12 cellular contexts compared by ENCODE assay signal in the genomic region with DNA sequence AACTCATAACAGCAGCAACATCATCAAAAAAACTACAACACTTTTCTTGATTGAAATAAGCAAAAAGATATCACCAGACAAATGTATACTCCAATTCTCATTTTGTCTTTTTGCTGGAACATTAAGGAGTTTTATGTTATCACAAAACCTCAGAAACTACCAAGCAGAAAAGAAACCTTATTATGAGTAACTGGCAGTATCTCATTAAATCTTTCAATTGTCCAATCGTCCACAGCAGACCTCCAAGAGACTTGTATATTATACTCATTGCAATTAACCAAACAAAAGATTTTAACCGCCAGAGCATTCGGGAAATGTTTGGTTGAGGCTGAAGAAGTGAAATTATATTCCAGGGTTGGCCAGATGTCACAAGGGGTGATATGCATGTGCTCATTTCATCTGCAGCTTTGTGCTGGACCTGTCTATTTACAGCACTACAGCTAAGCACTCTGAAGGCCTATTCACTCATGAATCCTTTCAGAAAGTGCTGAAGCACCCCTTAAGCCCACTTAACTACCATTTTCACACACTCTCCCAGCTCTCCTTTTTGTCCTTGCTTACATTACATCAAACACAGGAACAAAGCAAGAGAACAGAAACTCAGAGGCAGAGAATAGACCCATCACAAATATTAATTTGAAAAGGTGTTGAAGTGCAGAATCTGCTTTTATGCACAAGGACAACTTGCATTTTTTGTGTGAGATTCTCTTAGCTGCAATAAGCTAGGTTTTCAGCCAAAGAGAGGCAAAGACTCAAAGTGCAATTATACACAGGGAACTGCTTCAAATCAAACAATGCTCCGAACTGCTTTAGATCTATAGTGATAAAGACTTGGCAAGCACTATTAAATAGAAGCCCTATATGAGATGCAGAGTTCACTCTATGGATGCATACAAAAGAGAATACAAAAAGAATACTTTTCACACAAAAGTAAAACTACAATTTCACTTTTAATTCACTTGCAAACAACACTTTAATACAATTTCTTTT.
A peak's percentile ranks its signal among the peaks of the same experiment; 100 is the strongest.
DNase-seq lines count a peak whose midpoint lies in the region; TF ChIP-seq lines count a peak whose summit lies in the region.
"Had no signal": no experiment of that assay in that cellular context is flagged by ENCODE, and none has a peak within 500 bp of the region (broad histone marks: within the 10 kb centered on the region; RNA-seq: fewer than 3 reads in every experiment).

No MANE protein-coding gene starts in this region.

- no peaks in the 10 kb centered on the region for H4K20me1 ChIP-seq in neural progenitor cell (ENCODE audit: low read depth)

- H3K4me3 Mint-ChIP-seq in neural progenitor cell, result peak overlapping the region; percentile 34
- H3K4me3 Mint-ChIP-seq: activated T-cell treated with anti-CD3 and anti-CD28 coated beads, Interleukin-2, amount 50 U/mL, for 72 hours; CD14-positive monocyte; naive thymus-derived CD4-positive, alpha-beta T cell had no signal

- DNase-seq in NCI-H1092 (lab: John Stamatoyannopoulos, UW), result peak; percentile 84
- DNase-seq in NCI-H2081 treated with DMSO at 0.1 percent for 48 hours (lab: John Stamatoyannopoulos, UW), result peak; percentile 29
- peak; percentile 23 for DNase-seq in adipocyte (ENCODE audit: low read depth)
- peak; percentile 71 for DNase-seq in neural progenitor cell (ENCODE audit: low spot score)
- DNase-seq in activated CD8-positive, alpha-beta memory T cell treated with anti-CD3 and anti-CD28 coated beads, Interleukin-2, amount 50 U/mL, for 48 hours, result no peak
- DNase-seq in stomach, result no peak
- no peak for DNase-seq in Ammon's horn (ENCODE audit: low spot score)
- DNase-seq: activated CD4-positive, alpha-beta T cell treated with anti-CD3 and anti-CD28 coated beads for 1 hour; activated T-cell treated with anti-CD3 and anti-CD28 coated beads, Interleukin-2, amount 50 U/mL, for 72 hours; naive thymus-derived CD4-positive, alpha-beta T cell had no signal

- H3K9me3 Mint-ChIP-seq in neural progenitor cell, result no peaks in the 10 kb centered on the region
- H3K9me3 Mint-ChIP-seq: activated T-cell treated with anti-CD3 and anti-CD28 coated beads, Interleukin-2, amount 50 U/mL, for 72 hours; CD14-positive monocyte; naive thymus-derived CD4-positive, alpha-beta T cell had no signal

- no peaks in the 10 kb centered on the region for H3K27me3 Mint-ChIP-seq in neural progenitor cell (ENCODE audit: insufficient read depth, low read depth)
- H3K27me3 Mint-ChIP-seq: naive thymus-derived CD4-positive, alpha-beta T cell had no signal

- H3K79me2 ChIP-seq in neural progenitor cell (ENCODE audit: low read depth), result no peaks in the 10 kb centered on the region

- TF ChIP-seq POLR2A in stomach (IDR thresholded peaks at IDR 0.05), result no peak

- peaks cover 18% of the 10 kb centered on the region for H3F3A ChIP-seq in neural progenitor cell (ENCODE audit: low read depth)

- H2AFZ ChIP-seq in neural progenitor cell (replicated peaks), result no peak overlapping the region

- WGBS in stomach, 5 donors, result 55 to 70% (median 62%) methylated on average over 4 of the region's 4 CpGs

- no peaks in the 10 kb centered on the region for H3K9me3 ChIP-seq in adipocyte (ENCODE audit: control insufficient read depth, low read length)
- no peaks in the 10 kb centered on the region for H3K9me3 ChIP-seq in neural progenitor cell (ENCODE audit: low read depth)
- H3K9me3 ChIP-seq in stomach, result no peaks in the 10 kb centered on the region
- H3K9me3 ChIP-seq: ascending aorta had no signal

- no peak overlapping the region for H3K4me3 ChIP-seq in adipocyte (ENCODE audit: low read length)
- peak overlapping the region; percentile 15 for H3K4me3 ChIP-seq in neural progenitor cell
- H3K4me3 ChIP-seq in stomach, result no peak overlapping the region
- H3K4me3 ChIP-seq: ascending aorta had no signal

- H3K4me1 Mint-ChIP-seq in neural progenitor cell, result peaks cover 75% of the 10 kb centered on the region

- H3K9ac ChIP-seq in adipocyte (ENCODE audit: low read length) (no peak overlapping the region), neural progenitor cell (no peak overlapping the region)

- H3K4me2 ChIP-seq in neural progenitor cell, result peak overlapping the region; percentile 57

- H3K36me3 Mint-ChIP-seq in neural progenitor cell, result no peaks in the 10 kb centered on the region

- H3K27ac Mint-ChIP-seq in neural progenitor cell, result peak overlapping the region; percentile 91
- H3K27ac Mint-ChIP-seq: activated T-cell treated with anti-CD3 and anti-CD28 coated beads, Interleukin-2, amount 50 U/mL, for 72 hours; CD14-positive monocyte; naive thymus-derived CD4-positive, alpha-beta T cell had no signal

- TF ChIP-seq CTCF in neural progenitor cell (IDR thresholded peaks at IDR 0.05), result no peak
- TF ChIP-seq CTCF in stomach (IDR thresholded peaks at IDR 0.05), result no peak

- H3K4me1 ChIP-seq in adipocyte (ENCODE audit: control insufficient read depth, insufficient read depth, low read length) (peaks cover 26% of the 10 kb centered on the region), neural progenitor cell (peaks cover 39% of the 10 kb centered on the region), stomach (peaks cover 0 to 21% (median 10%) of the 10 kb centered on the region in 4 donors)
- H3K4me1 ChIP-seq: ascending aorta had no signal

- peak overlapping the region; percentile 88 for H3K27ac ChIP-seq in neural progenitor cell
- H3K27ac ChIP-seq in stomach, result no peak overlapping the region
- H3K27ac ChIP-seq: ascending aorta had no signal

- intact Hi-C loops in stomach (cut with DNase I; ENCODE audit: low total_unique reads), result no loop called here

- H3K36me3 ChIP-seq in adipocyte (ENCODE audit: control insufficient read depth, insufficient read depth, low read length, severe bottlenecking), result no peaks in the 10 kb centered on the region
- no peaks in the 10 kb centered on the region for H3K36me3 ChIP-seq in neural progenitor cell
- H3K36me3 ChIP-seq in stomach, result no peaks in the 10 kb centered on the region
- H3K36me3 ChIP-seq: ascending aorta had no signal

- H3K27me3 ChIP-seq in adipocyte (replicated peaks; ENCODE audit: control insufficient read depth, insufficient read depth, low read length), result no peaks in the 10 kb centered on the region
- H3K27me3 ChIP-seq in neural progenitor cell, result no peaks in the 10 kb centered on the region
- no peaks in the 10 kb centered on the region for H3K27me3 ChIP-seq in stomach
- H3K27me3 ChIP-seq: ascending aorta had no signal

- TF ChIP-seq EP300 in stomach (IDR thresholded peaks at IDR 0.05), result no peak

Comparison
In these comparisons a context has a peak if more than half of its experiments do, and no peak if none do; other contexts are left out.
1. DNase-seq: peak in NCI-H1092 (single experiment), NCI-H2081 treated with DMSO at 0.1 percent for 48 hours (single experiment), adipocyte (single experiment) and neural progenitor cell (single experiment); none in activated CD8-positive, alpha-beta memory T cell treated with anti-CD3 and anti-CD28 coated beads, Interleukin-2, amount 50 U/mL, for 48 hours (single experiment), stomach (single experiment) and Ammon's horn (single experiment).